11 cellular contexts compared by ENCODE assay signal in the genomic region with DNA sequence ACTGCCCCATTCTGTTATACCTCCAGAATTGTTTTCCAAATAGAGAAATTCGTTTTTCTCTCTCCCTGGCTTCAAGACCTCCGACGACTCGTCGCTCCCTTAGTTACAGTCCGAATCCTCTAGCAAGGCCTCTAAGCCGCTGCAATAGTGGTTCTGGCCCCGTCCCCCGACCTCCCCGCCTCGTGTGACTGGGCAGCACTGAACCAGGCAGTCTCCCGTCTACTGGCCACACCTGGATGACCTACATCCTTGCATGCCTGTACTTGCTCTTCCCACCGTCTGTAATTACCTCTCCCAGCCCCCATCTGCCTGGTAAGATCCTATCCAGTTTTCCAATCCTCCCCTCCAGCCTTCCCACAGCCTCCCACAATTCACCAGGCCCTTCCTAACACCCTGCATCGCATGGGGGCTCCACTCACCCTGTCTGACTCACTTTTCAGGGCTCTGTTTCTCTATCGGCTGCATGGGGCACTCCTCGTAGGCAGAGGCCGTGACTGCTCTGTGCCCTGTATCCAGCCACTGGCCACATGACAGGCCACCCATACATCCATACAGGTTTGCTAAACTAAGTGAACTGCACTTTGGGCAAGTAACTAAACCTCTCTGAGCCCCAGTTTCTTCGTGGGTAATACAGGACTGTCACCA. TPM values are rescaled to one million over a fixed set of nuclear protein-coding genes. Genes with fewer than 3 reads are reported as not detected.
DNase-seq lines count a peak whose midpoint lies in the region; ATAC-seq and TF ChIP-seq lines count a peak whose summit lies in the region.
"Had no signal": no experiment of that assay in that cellular context is flagged by ENCODE, and none has a peak within 500 bp of the region (broad histone marks: within the 10 kb centered on the region; RNA-seq: fewer than 3 reads in every experiment).

No MANE protein-coding gene starts in this region.

- H3K4me3 ChIP-seq in left ventricle myocardium inferior (no peak overlapping the region), esophagus squamous epithelium (no peak overlapping the region), uterus (no peak overlapping the region), brain microvascular endothelial cell (ENCODE audit: low read depth, low read length) (no peak overlapping the region)

- no peaks in the 10 kb centered on the region for H3K27me3 ChIP-seq in left ventricle myocardium inferior (ENCODE audit: low read depth)
- H3K27me3 ChIP-seq in esophagus squamous epithelium: no peaks in the 10 kb centered on the region
- no peaks in the 10 kb centered on the region for H3K27me3 ChIP-seq in uterus
- no peaks in the 10 kb centered on the region for H3K27me3 ChIP-seq in brain microvascular endothelial cell (replicated peaks)

- H3K9me3 ChIP-seq in left ventricle myocardium inferior (replicated peaks) (peaks cover 4% of the 10 kb centered on the region), esophagus squamous epithelium (peaks cover 0 to 9% (median 5%) of the 10 kb centered on the region in 3 donors), uterus (no peaks in the 10 kb centered on the region)

- TF ChIP-seq CTCF in left ventricle myocardium inferior (IDR thresholded peaks at IDR 0.05; ENCODE audit: borderline replicate concordance) (no peak), esophagus squamous epithelium (IDR thresholded peaks at IDR 0.05) (no peak), omental fat pad (IDR thresholded peaks at IDR 0.05) (no peak), uterus (IDR thresholded peaks at IDR 0.05) (no peak), brain microvascular endothelial cell (IDR thresholded peaks at IDR 0.05; ENCODE audit: low read depth, low read length, missing control alignments) (no peak)

- in situ Hi-C loops in brain microvascular endothelial cell (cut with HindIII; ENCODE audit: low pct_ligation_motif_present, low sequenced_read_pairs): no loop called here

- H3K27ac ChIP-seq in left ventricle myocardium inferior (replicated peaks): peak overlapping the region; percentile 64
- H3K27ac ChIP-seq in esophagus squamous epithelium: peak overlapping the region; percentile 65 to 88 (median 85)
- peak overlapping the region; percentile 70 to 81 for H3K27ac ChIP-seq in uterus
- no peak overlapping the region for H3K27ac ChIP-seq in brain microvascular endothelial cell

- no peaks in the 10 kb centered on the region for H3K36me3 ChIP-seq in left ventricle myocardium inferior
- H3K36me3 ChIP-seq in esophagus squamous epithelium: no peaks in the 10 kb centered on the region
- no peaks in the 10 kb centered on the region for H3K36me3 ChIP-seq in uterus
- H3K36me3 ChIP-seq in brain microvascular endothelial cell (replicated peaks): no peaks in the 10 kb centered on the region

- intact Hi-C loops in left ventricle myocardium inferior (cut with micrococcal nuclease): no loop called here
- intact Hi-C loops in cardiac septum (cut with DNase I): loop anchor here (1.0 kb wide), 1 partner anchor 28 kb away; no protein-coding TSS in a partner anchor
- intact Hi-C loops in esophagus squamous epithelium (cut with DNase I): no loop called here
- intact Hi-C loops in uterus (cut with DNase I; ENCODE audit: low total_unique reads): no loop called here

- H3K4me1 ChIP-seq in left ventricle myocardium inferior: peaks cover 27% of the 10 kb centered on the region
- peaks cover 0 to 39% (median 15%) of the 10 kb centered on the region in 3 donors for H3K4me1 ChIP-seq in esophagus squamous epithelium
- H3K4me1 ChIP-seq in uterus: peaks cover 5 to 18% of the 10 kb centered on the region in 2 donors

- ATAC-seq in omental fat pad (ENCODE audit: low FRiP score) (no peak), GM21619 (IDR thresholded peaks at IDR 0.05; ENCODE audit: unreplicated experiment) (no peak)
- ATAC-seq: Panc1 had no signal

- 77 to 79% methylated on average over 16 to 18 of the region's 18 CpGs for WGBS in esophagus squamous epithelium, 2 donors

- DNase-seq in left ventricle myocardium inferior (no peak), cardiac septum (ENCODE audit: low spot score) (no peak), esophagus squamous epithelium (lab: John Stamatoyannopoulos, UW) (no peak), omental fat pad (ENCODE audit: low spot score) (peak; percentile 18), uterus (peak in 1 of 2 donors; percentile 22), brain microvascular endothelial cell (no peak)
- DNase-seq in activated CD4-positive, CD25-positive, alpha-beta regulatory T cell treated with anti-CD3 and anti-CD28 coated beads, Interleukin-2, amount 50 U/mL, for 72 hours: no peak
- DNase-seq: MV-4-11, T-helper 9 cell had no signal

- TF ChIP-seq POLR2A in esophagus squamous epithelium (IDR thresholded peaks at IDR 0.05) (no peak), uterus (IDR thresholded peaks at IDR 0.05) (no peak)

RNA-seq across cellular contexts. Expression of a gene that starts 32.9 kb away (rescaled TPM):
- 2.3 TPM for total RNA-seq in left ventricle myocardium inferior
- 5.9 TPM for total RNA-seq in cardiac septum
- total RNA-seq in esophagus squamous epithelium: 10 to 100 TPM; 14.1 to 23.7 (median 15.4) TPM
- 10 to 100 TPM in 1 of 4 donors, 1 to 10 TPM in 3; 6.0 to 16.1 (median 9.6) TPM for total RNA-seq in omental fat pad
- total RNA-seq in uterus: 10 to 100 TPM; 10.6 to 52.5 (median 23.8) TPM
